In genomic region chr22:19574247-19574646, GRCh38 we compare ENCODE assay signal across 18 cellular contexts. TPM values are rescaled to one million over a fixed set of nuclear protein-coding genes. Genes with fewer than 3 reads are reported as not detected.
A peak's percentile ranks its signal among the peaks of the same experiment; 100 is the strongest.
DNase-seq lines count a peak whose midpoint lies in the region; ATAC-seq and TF ChIP-seq lines count a peak whose summit lies in the region.
"Had no signal": no experiment of that assay in that cellular context is flagged by ENCODE, and none has a peak within 500 bp of the region (broad histone marks: within the 10 kb centered on the region; RNA-seq: fewer than 3 reads in every experiment).

No MANE protein-coding gene starts in this region.

- peak overlapping the region; percentile 18 for H3K27ac Mint-ChIP-seq in stimulated activated naive CD8-positive, alpha-beta T cell treated with anti-CD3 and anti-CD28 coated beads, Interleukin-15, Interleukin-2, amounts not matched to agents 100 ng/mL and 50 ng/mL, for 24 hours
- peak overlapping the region; percentile 73 for H3K27ac Mint-ChIP-seq in stimulated activated effector memory CD8-positive, alpha-beta T cell treated with anti-CD3 and anti-CD28 coated beads, Interleukin-12 subunit alpha, Interleukin-12 subunit beta, amount 100 ng/mL, for 72 hours
- no peak overlapping the region for H3K27ac Mint-ChIP-seq in Calu3 (ENCODE audit: unreplicated experiment)
- H3K27ac Mint-ChIP-seq: B cell; CD8-positive, alpha-beta T cell; HFFc6 had no signal

- intact Hi-C loops in head of caudate nucleus (cut with DNase I), result no loop called here
- intact Hi-C loops in dorsolateral prefrontal cortex (cut with DNase I), result no loop called here
- intact Hi-C loops in Calu3 (cut with micrococcal nuclease; ENCODE audit: unreplicated experiment), result no loop called here

- DNase-seq in stimulated activated naive CD8-positive, alpha-beta T cell treated with anti-CD3 and anti-CD28 coated beads, Interleukin-15, Interleukin-2, amounts not matched to agents 100 U/mL and 50 U/mL, for 24 hours, result no peak
- DNase-seq in mesenteric fat pad (ENCODE audit: low spot score) (peak; percentile 28), head of caudate nucleus (no peak), dorsolateral prefrontal cortex (no peak), Calu3 (no peak)
- no peak for DNase-seq in stimulated activated effector memory CD8-positive, alpha-beta T cell treated with anti-CD3 and anti-CD28 coated beads, Interleukin-12 subunit alpha, Interleukin-12 subunit beta, amount 100 ng/mL, for 72 hours (ENCODE audit: low spot score in 2 of 2)
- DNase-seq: CD4-positive, CD25-positive, alpha-beta regulatory T cell; CD8-positive, alpha-beta T cell; DMS53; DND-41; GOT3; HFFc6 had no signal

- no peak overlapping the region for H3K27ac ChIP-seq in dorsolateral prefrontal cortex
- H3K27ac ChIP-seq: 22Rv1, BLaER1 had no signal

- no peak overlapping the region for H3K4me3 ChIP-seq in dorsolateral prefrontal cortex
- H3K4me3 ChIP-seq: BLaER1, HAP-1 had no signal

- H3K27me3 ChIP-seq in dorsolateral prefrontal cortex, result peaks cover 0 to 7% (median 0%) of the 10 kb centered on the region in 45 donors
- H3K27me3 ChIP-seq: BLaER1 had no signal

- H3K27me3 Mint-ChIP-seq in stimulated activated naive CD8-positive, alpha-beta T cell treated with anti-CD3 and anti-CD28 coated beads, Interleukin-15, Interleukin-2, amounts not matched to agents 100 ng/mL and 50 ng/mL, for 24 hours, result no peaks in the 10 kb centered on the region
- peaks cover 93% of the 10 kb centered on the region for H3K27me3 Mint-ChIP-seq in Calu3 (ENCODE audit: unreplicated experiment)
- H3K27me3 Mint-ChIP-seq: CD4-positive, CD25-positive, alpha-beta regulatory T cell had no signal

- TF ChIP-seq CTCF in dorsolateral prefrontal cortex (IDR thresholded peaks at IDR 0.05 in 54 of 56, conservative IDR thresholded peaks at IDR 0.05 in 2 of 56; ENCODE audit: low read depth in 1 of 56, partially characterized antibody in 56 of 56) (no peak), Calu3 (IDR thresholded peaks at IDR 0.05; ENCODE audit: unreplicated experiment) (no peak)

- H3K4me1 Mint-ChIP-seq in stimulated activated naive CD8-positive, alpha-beta T cell treated with anti-CD3 and anti-CD28 coated beads, Interleukin-15, Interleukin-2, amounts not matched to agents 100 ng/mL and 50 ng/mL, for 24 hours (ENCODE audit: low read depth), result peaks cover 35% of the 10 kb centered on the region
- H3K4me1 Mint-ChIP-seq in stimulated activated effector memory CD8-positive, alpha-beta T cell treated with anti-CD3 and anti-CD28 coated beads, Interleukin-12 subunit alpha, Interleukin-12 subunit beta, amount 100 ng/mL, for 72 hours, result peaks cover 23% of the 10 kb centered on the region
- no peaks in the 10 kb centered on the region for H3K4me1 Mint-ChIP-seq in Calu3 (ENCODE audit: low read depth, unreplicated experiment)

- no TSS peak for BruUV-seq in Calu3 (replicated peaks; lab: Mats Ljungman, UMichigan)

- no peaks in the 10 kb centered on the region for H3K36me3 Mint-ChIP-seq in stimulated activated naive CD8-positive, alpha-beta T cell treated with anti-CD3 and anti-CD28 coated beads, Interleukin-15, Interleukin-2, amounts not matched to agents 100 ng/mL and 50 ng/mL, for 24 hours (ENCODE audit: low read depth)
- H3K36me3 Mint-ChIP-seq in stimulated activated effector memory CD8-positive, alpha-beta T cell treated with anti-CD3 and anti-CD28 coated beads, Interleukin-12 subunit alpha, Interleukin-12 subunit beta, amount 100 ng/mL, for 72 hours, result no peaks in the 10 kb centered on the region
- H3K36me3 Mint-ChIP-seq in Calu3 (ENCODE audit: insufficient read depth, unreplicated experiment), result no peaks in the 10 kb centered on the region
- H3K36me3 Mint-ChIP-seq: CD4-positive, CD25-positive, alpha-beta regulatory T cell; CD8-positive, alpha-beta T cell had no signal

- ATAC-seq in stimulated activated naive CD8-positive, alpha-beta T cell treated with anti-CD3 and anti-CD28 coated beads, Interleukin-15, Interleukin-2, amounts not matched to agents 100 U/mL and 50 U/mL, for 24 hours, result no peak
- no peak for ATAC-seq in stimulated activated effector memory CD8-positive, alpha-beta T cell treated with anti-CD3 and anti-CD28 coated beads, Interleukin-12 subunit alpha, Interleukin-12 subunit beta, amount 100 ng/mL, for 72 hours
- ATAC-seq in GM19395 (IDR thresholded peaks at IDR 0.05; ENCODE audit: unreplicated experiment), result no peak
- ATAC-seq: CD8-positive, alpha-beta T cell had no signal

- H3K4me3 Mint-ChIP-seq in stimulated activated naive CD8-positive, alpha-beta T cell treated with anti-CD3 and anti-CD28 coated beads, Interleukin-15, Interleukin-2, amounts not matched to agents 100 ng/mL and 50 ng/mL, for 24 hours, result no peak overlapping the region
- H3K4me3 Mint-ChIP-seq in stimulated activated effector memory CD8-positive, alpha-beta T cell treated with anti-CD3 and anti-CD28 coated beads, Interleukin-12 subunit alpha, Interleukin-12 subunit beta, amount 100 ng/mL, for 72 hours, result no peak overlapping the region
- no peak overlapping the region for H3K4me3 Mint-ChIP-seq in Calu3 (ENCODE audit: low read depth, unreplicated experiment)
- H3K4me3 Mint-ChIP-seq: B cell; CD8-positive, alpha-beta T cell; HFFc6 had no signal

- CTCF ChIA-PET in Calu3 (lab: Charles Lee), result no interaction called here

- H3K9me3 Mint-ChIP-seq in stimulated activated naive CD8-positive, alpha-beta T cell treated with anti-CD3 and anti-CD28 coated beads, Interleukin-15, Interleukin-2, amounts not matched to agents 100 ng/mL and 50 ng/mL, for 24 hours, result no peaks in the 10 kb centered on the region
- no peaks in the 10 kb centered on the region for H3K9me3 Mint-ChIP-seq in stimulated activated effector memory CD8-positive, alpha-beta T cell treated with anti-CD3 and anti-CD28 coated beads, Interleukin-12 subunit alpha, Interleukin-12 subunit beta, amount 100 ng/mL, for 72 hours
- H3K9me3 Mint-ChIP-seq in Calu3 (ENCODE audit: low read depth, unreplicated experiment), result no peaks in the 10 kb centered on the region
- H3K9me3 Mint-ChIP-seq: CD4-positive, CD25-positive, alpha-beta regulatory T cell; CD8-positive, alpha-beta T cell; HFFc6 had no signal

RNA-seq across cellular contexts. Expression of gene CLDN5, which starts 50.0 kb away (rescaled TPM):
- total RNA-seq in mesenteric fat pad (151 TPM), dorsolateral prefrontal cortex (100 to 1,000 TPM in 26 of 120 experiments, 10 to 100 TPM in 94; 31.2 to 203 (median 75.1) TPM), Calu3 (2022) (not detected in 2 replicates)
- total RNA-seq: B cell; CD8-positive, alpha-beta T cell had no signal

Comparison
In these comparisons a context has a peak if more than half of its experiments do, and no peak if none do; other contexts are left out.
1. RNA of gene CLDN5, which starts 50.0 kb away (total RNA-seq): 151 TPM in mesenteric fat pad (single experiment) and 31.2 to 203 TPM in dorsolateral prefrontal cortex; not detected in Calu3; every median in the first group is over 10 times any median in the second.